ENCODE assay signal across 9 cellular contexts in the genomic region with DNA sequence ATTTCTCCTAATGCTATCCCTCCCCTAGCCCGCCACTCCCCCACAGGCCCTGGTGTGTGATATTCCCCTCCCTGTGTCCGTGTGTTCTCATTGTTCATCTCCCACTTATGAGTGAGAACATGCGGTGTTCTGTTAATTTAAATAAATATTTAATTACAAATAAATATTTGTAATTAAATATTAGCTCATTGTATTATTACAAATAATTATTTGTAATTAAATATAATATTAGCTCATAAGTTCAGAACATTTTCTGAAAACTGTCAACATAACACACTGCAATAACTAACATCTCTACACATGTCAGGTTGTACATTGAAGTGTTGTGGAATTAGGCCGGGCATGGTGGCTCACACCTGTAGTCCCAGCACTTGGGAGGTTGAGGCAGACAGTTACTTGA. TPM values are rescaled to one million over a fixed set of nuclear protein-coding genes. Genes with fewer than 3 reads are reported as not detected.
"Had no signal": no experiment of that assay in that cellular context is flagged by ENCODE, and none has a peak within 500 bp of the region (broad histone marks: within the 10 kb centered on the region; RNA-seq: fewer than 3 reads in every experiment).

No MANE protein-coding gene starts in this region.

- DNase-seq: GM23248, GOT3, H7, H9, HCEC 1CT, HFFc6 had no signal

- H3K9me3 Mint-ChIP-seq: HFFc6 had no signal

- H3K4me3 Mint-ChIP-seq: GM23338, H9, HFFc6 had no signal

- ATAC-seq: GM23338, HCT116 had no signal

- H3K27ac Mint-ChIP-seq: GM23338, H9, HFFc6 had no signal

RNA-seq across cellular contexts. Expression of a gene that starts 45.0 kb away (rescaled TPM):
- total RNA-seq: GM23248, GM23338, H4, H7 had no signal
